1 cellular context compared by ENCODE assay signal in genomic region chr2:169464508-169465386, GRCh38.
A peak's percentile ranks its signal among the peaks of the same experiment; 100 is the strongest.
TF ChIP-seq lines count a peak whose summit lies in the region.

No MANE protein-coding gene starts in this region.

TF ChIP-seq in WTC11, 78 proteins besides CTCF, POLR2A, EP300 and RAD21 (continued from another document):
- TF ChIP-seq ERG (CRISPR knock-in tag; IDR thresholded peaks at IDR 0.05) (no peak), HMGA2 (CRISPR knock-in tag; IDR thresholded peaks at IDR 0.05) (peak; percentile 72), STAT6 (CRISPR knock-in tag; conservative IDR thresholded peaks at IDR 0.05; ENCODE audit: low read depth) (no peak)
